Comparison of ENCODE assay signal across 9 cellular contexts in genomic region chr10:89565180-89565579, GRCh38. TPM values are rescaled to one million over a fixed set of nuclear protein-coding genes. Genes with fewer than 3 reads are reported as not detected.
"Had no signal": no experiment of that assay in that cellular context is flagged by ENCODE, and none has a peak within 500 bp of the region (broad histone marks: within the 10 kb centered on the region; RNA-seq: fewer than 3 reads in every experiment).

No MANE protein-coding gene starts in this region.

- H3K4me1 ChIP-seq: HAP-1 had no signal

- H3K27ac ChIP-seq: GM23248 had no signal

- ATAC-seq: HCT116, K562 had no signal

- H3K4me3 ChIP-seq: GM23248, HAP-1, K562 had no signal

- H2AFZ ChIP-seq: GM23248 had no signal

- H3K9me3 ChIP-seq: HAP-1 had no signal

- FAIRE-seq: HTR-8/SVneo, K562 had no signal

- DNase-seq: GM23248, GOT3, H7, HFFc6, KG1 had no signal

- H3K9ac ChIP-seq: GM23248 had no signal

- H3K36me3 ChIP-seq: HAP-1 had no signal

RNA-seq across cellular contexts. Expression of gene SLC16A12, which starts 29.8 kb away (rescaled TPM):
- total RNA-seq: GM23248, HFFc6, K562 had no signal
- polyA plus RNA-seq: GM23248, K562 had no signal
